Comparison of ENCODE assay signal across 17 cellular contexts in genomic region chr5:154721476-154722058, GRCh38. TPM values are rescaled to one million over a fixed set of nuclear protein-coding genes. Genes with fewer than 3 reads are reported as not detected.
A peak's percentile ranks its signal among the peaks of the same experiment; 100 is the strongest.
DNase-seq lines count a peak whose midpoint lies in the region; ATAC-seq, FAIRE-seq and TF ChIP-seq lines count a peak whose summit lies in the region.
"Had no signal": no experiment of that assay in that cellular context is flagged by ENCODE, and none has a peak within 500 bp of the region (broad histone marks: within the 10 kb centered on the region; RNA-seq: fewer than 3 reads in every experiment).

No MANE protein-coding gene starts in this region.

- no peaks in the 10 kb centered on the region for H3K9me1 ChIP-seq in K562 (ENCODE audit: control insufficient read depth, insufficient read depth, low read length)

- H3K36me3 ChIP-seq in HUES6 (ENCODE audit: control insufficient read depth, insufficient read depth, low read length) = no peaks in the 10 kb centered on the region
- H3K36me3 ChIP-seq in K562 (ENCODE audit: control insufficient read depth, insufficient read depth, low read length) = no peaks in the 10 kb centered on the region

- H3K9ac ChIP-seq in HUES6 (ENCODE audit: low read length) = peak overlapping the region; percentile 34
- H3K9ac ChIP-seq in K562 (ENCODE audit: insufficient read depth in 1 of 2, low read depth in 2 of 2, low read length in 2 of 2) = no peak overlapping the region; a peak in 1 of 4 replicates

- H3K9me3 ChIP-seq in HUES6 (ENCODE audit: control insufficient read depth, insufficient read depth, low read depth, low read length) = no peaks in the 10 kb centered on the region
- no peaks in the 10 kb centered on the region for H3K9me3 ChIP-seq in K562 (replicated peaks; ENCODE audit: control insufficient read depth, insufficient read depth, low read depth, low read length)

- no peaks in the 10 kb centered on the region for H3K27me3 ChIP-seq in HUES6 (ENCODE audit: control insufficient read depth, insufficient read depth, low read length)
- H3K27me3 ChIP-seq in K562 (ENCODE audit: control insufficient read depth in 2 of 2, insufficient read depth in 2 of 2, low read length in 2 of 2) = no peaks in the 10 kb centered on the region

- H3K4me2 ChIP-seq in K562 (ENCODE audit: insufficient read depth, low read length) = no peak overlapping the region

- peak overlapping the region; percentile 35; the same call in 1 of the 2 replicates for H3K4me3 ChIP-seq in HUES6 (ENCODE audit: low read depth, low read length)
- H3K4me3 ChIP-seq in K562 = no peak overlapping the region
- H3K4me3 ChIP-seq: GM12878 had no signal

- ATAC-seq in K562 (no peak), HG02852 (IDR thresholded peaks at IDR 0.05; ENCODE audit: unreplicated experiment) (no peak)
- ATAC-seq: CD8-positive, alpha-beta T cell; GM12878; Panc1 had no signal

- no peak for TF ChIP-seq POLR2A in K562 (conservative IDR thresholded peaks at IDR 0.05)

- H3K79me2 ChIP-seq in K562 (ENCODE audit: control insufficient read depth, insufficient read depth, low read length) = no peaks in the 10 kb centered on the region

- DNase-seq in DMS 273 (lab: John Stamatoyannopoulos, UW; ENCODE audit: unreplicated experiment) (peak; percentile 50), K562 (ENCODE audit: extremely low read depth in 1 of 4, low spot score in 3 of 4) (no peak), iPS-NIHi11 (ENCODE audit: low spot score) (peak; percentile 28), CD1c-positive myeloid dendritic cell (ENCODE audit: extremely low spot score) (no peak), cerebellum (ENCODE audit: low spot score) (no peak), KBM-7 (no peak)
- DNase-seq: CD8-positive, alpha-beta T cell; DMS79 treated with DMSO at 0.1 percent for 48 hours; GDM1; GOT3; NCI-H1417 treated with DMSO at 0.1 percent for 48 hours; NCI-H2029; NCI-H510A had no signal

- in situ Hi-C loops in K562 (cut with MboI) = no loop called here
- in situ Hi-C loops in KBM-7 (cut with MboI; ENCODE audit: low pct_unique_long_range_greater_than_20kb, low sequenced_read_pairs) = no loop called here

- H4K20me1 ChIP-seq in K562 (replicated peaks; ENCODE audit: control insufficient read depth, insufficient read depth, low read length) = no peaks in the 10 kb centered on the region

- POLR2A ChIA-PET in K562 (lab: Yijun Ruan, JAX) = interaction anchor here (0.9 kb wide), 2 partner anchors 26 to 32 kb away, joined by 3 read pairs; no protein-coding TSS in a partner anchor

- no peak for TF ChIP-seq CTCF in K562 (IDR thresholded peaks at IDR 0.05 in 2 of 3, conservative IDR thresholded peaks at IDR 0.05 in 1 of 3; ENCODE audit: insufficient read depth in 2 of 3, low read depth in 1 of 3, low read length in 3 of 3)

- no peak for TF ChIP-seq EP300 in K562 (IDR thresholded peaks at IDR 0.05; ENCODE audit: low read length)

- peak overlapping the region; percentile 10; the same call in 1 of the 2 replicates for H3K27ac ChIP-seq in HUES6 (ENCODE audit: low read depth, low read length)
- H3K27ac ChIP-seq in K562 (ENCODE audit: extremely low read depth, low read depth, low read length) = no peak overlapping the region

- H2AFZ ChIP-seq in K562 (ENCODE audit: low read depth, low read length) = no peak overlapping the region; the same call in 1 of the 2 replicates

- CTCF ChIA-PET in K562 (lab: Yijun Ruan, JAX; ENCODE audit: low intra/inter-chr PET ratio) = no interaction called here

- WGBS in K562 (ENCODE audit: insufficient coverage, low coverage, missing lambda C conversion rate) = 42% methylated on average over 5 of the region's 5 CpGs

- H3K4me1 ChIP-seq in HUES6 (ENCODE audit: control insufficient read depth, insufficient read depth, low read length) (peaks cover 24% of the 10 kb centered on the region), K562 (replicated peaks in 1 of 2; ENCODE audit: control insufficient read depth in 2 of 2, insufficient read depth in 2 of 2, low read length in 2 of 2) (peaks cover 4 to 10% of the 10 kb centered on the region in 2 experiments; a peak in 4 of 5 replicates)

- BruUV-seq in K562 (replicated peaks; lab: Mats Ljungman, UMichigan) = no TSS peak

- intact Hi-C loops in K562 (cut with micrococcal nuclease) = no loop called here

- FAIRE-seq in K562 (lab: Jason Lieb, UNC) = no peak
- FAIRE-seq: GM12878 had no signal

- TF ChIP-seq RAD21 in K562 (CRISPR knock-in tag; conservative IDR thresholded peaks at IDR 0.05 in 1 of 2, IDR thresholded peaks at IDR 0.05 in 1 of 2) = no peak

TF ChIP-seq in K562, 482 proteins besides CTCF, POLR2A, EP300 and RAD21:
- TF ChIP-seq PHF21A (IDR thresholded peaks at IDR 0.05; ENCODE audit: borderline replicate concordance, low read depth) (no peak), PKNOX1 (IDR thresholded peaks at IDR 0.05) (0 out of 2 replicates have a peak, but pooled peaks have one; percentile 25)

RNA-seq across cellular contexts. Expression of gene LARP1, which starts 33.6 kb away (rescaled TPM):
- total RNA-seq in K562 (2011; cell fraction: chromatin; rRNA removed; ENCODE audit: low replicate concordance) = 329 and 371 TPM in 2 replicates
- 172 and 190 TPM in 2 replicates for total RNA-seq in K562 (2011; cell fraction: nucleolus; rRNA removed)
- 207 and 246 TPM in 2 replicates for total RNA-seq in K562 (2011; cell fraction: nucleoplasm; rRNA removed)
- total RNA-seq in K562 (2014; rRNA removed) = 80.4 and 108 TPM in 2 replicates
- 103 and 123 TPM in 2 replicates for total RNA-seq in K562 (2014; rRNA removed; fragmentation: Illumina TruSeq; extraction: Trizol)
- 92.0 and 99.1 TPM in 2 replicates for total RNA-seq in K562 (2015; rRNA removed; fragmentation: Illumina TruSeq; extraction: Trizol)
- total RNA-seq in K562 (2021) = 267 and 300 TPM in 2 replicates
- polyA plus RNA-seq in K562 (2011; rRNA removed) = 74.2 and 82.6 TPM in 2 replicates
- polyA plus RNA-seq in K562 (2011; cell fraction: cytosol; rRNA removed) = 50.4 and 50.8 TPM in 2 replicates
- 249 and 279 TPM in 2 replicates for polyA plus RNA-seq in K562 (2011; cell fraction: nucleus; rRNA removed)
- polyA plus RNA-seq in K562 (2012) = 72.9 and 116 TPM in 2 replicates
- polyA plus RNA-seq in K562 (2014; fragmentation: Illumina TruSeq; extraction: Trizol) = 184 and 201 TPM in 2 replicates
- 10 to 100 TPM; 22.6 to 54.7 TPM for polyA plus RNA-seq in K562 (2014; fragmentation: Nextera tagmentation; extraction: Ambion mirVana)
- 113 and 114 TPM in 2 replicates for polyA plus RNA-seq in K562 (2014; rRNA removed)
- 95.4 and 99.1 TPM in 2 replicates for polyA minus RNA-seq in K562 (2011; rRNA and poly(A)+ RNA removed)
- 92.4 and 104 TPM in 2 replicates for polyA minus RNA-seq in K562 (2011; cell fraction: cytosol; rRNA and poly(A)+ RNA removed)
- polyA minus RNA-seq in K562 (2011; cell fraction: nucleus; rRNA and poly(A)+ RNA removed) = 77.0 and 118 TPM in 2 replicates
- 44.0 TPM for total RNA-seq in cerebellum

Comparison
In these comparisons a context has a peak if more than half of its experiments do, and no peak if none do; other contexts are left out.
1. DNase-seq: peak in DMS 273 (single experiment) and iPS-NIHi11 (single experiment); none in K562 (0 of 4), CD1c-positive myeloid dendritic cell (single experiment), cerebellum (single experiment) and KBM-7 (single experiment).